In genomic region chr17:14622622-14623101, GRCh38 we compare ENCODE assay signal across 18 cellular contexts.
DNase-seq lines count a peak whose midpoint lies in the region; ATAC-seq and TF ChIP-seq lines count a peak whose summit lies in the region.
"Had no signal": no experiment of that assay in that cellular context is flagged by ENCODE, and none has a peak within 500 bp of the region (broad histone marks: within the 10 kb centered on the region; RNA-seq: fewer than 3 reads in every experiment).

No MANE protein-coding gene starts in this region.

- no peaks in the 10 kb centered on the region for H3K79me2 ChIP-seq in osteoblast (ENCODE audit: insufficient read depth, low read length)

- TF ChIP-seq CTCF in HL-60 (IDR thresholded peaks at IDR 0.05; ENCODE audit: insufficient read depth, low read length) = no peak
- TF ChIP-seq CTCF in fibroblast of villous mesenchyme (IDR thresholded peaks at IDR 0.05; ENCODE audit: insufficient read depth, low read depth, low read length) = no peak
- TF ChIP-seq CTCF in osteoblast (IDR thresholded peaks at IDR 0.05; ENCODE audit: extremely low read depth, low read depth, low read length) = no peak

- no peak overlapping the region for H3K27ac ChIP-seq in BLaER1 treated with 17β-estradiol and CSF1 and Interleukin-3, amounts not matched to agents 10 nM and 100 nM
- H3K27ac ChIP-seq in HL-60 (replicated peaks) (peak overlapping the region; percentile 83), osteoblast (ENCODE audit: low read depth, low read length) (no peak overlapping the region)
- H3K27ac ChIP-seq: KMS-11 had no signal

- ATAC-seq in GM19023 (IDR thresholded peaks at IDR 0.05; ENCODE audit: unreplicated experiment) = no peak
- ATAC-seq: GM23338 had no signal

- no peaks in the 10 kb centered on the region for H3K27me3 ChIP-seq in BLaER1 treated with 17β-estradiol and CSF1 and Interleukin-3, amounts not matched to agents 10 nM and 100 nM
- H3K27me3 ChIP-seq in HL-60 (ENCODE audit: insufficient read depth, poor library complexity, severe bottlenecking) = no peaks in the 10 kb centered on the region
- peaks cover 5% of the 10 kb centered on the region for H3K27me3 ChIP-seq in osteoblast (ENCODE audit: insufficient read depth, low read length)

- peaks cover 0 to 16% (median 11%) of the 10 kb centered on the region in 10 experiments; a peak in 12 of 20 replicates for H3K4me1 ChIP-seq in BLaER1 treated with 17β-estradiol and CSF1 and Interleukin-3, amounts not matched to agents 10 nM and 100 nM
- H3K4me1 ChIP-seq in osteoblast (ENCODE audit: insufficient read depth, low read length) = no peaks in the 10 kb centered on the region

- peak overlapping the region; percentile 20 for H2AFZ ChIP-seq in osteoblast (ENCODE audit: low read length)
- H2AFZ ChIP-seq: GM23338 had no signal

- H3K9ac ChIP-seq in BLaER1 treated with 17β-estradiol and CSF1 and Interleukin-3, amounts not matched to agents 10 nM and 100 nM = no peak overlapping the region
- H3K9ac ChIP-seq: KMS-11 had no signal

- H3K36me3 ChIP-seq in BLaER1 treated with 17β-estradiol and CSF1 and Interleukin-3, amounts not matched to agents 10 nM and 100 nM = no peaks in the 10 kb centered on the region
- no peaks in the 10 kb centered on the region for H3K36me3 ChIP-seq in osteoblast (ENCODE audit: insufficient read depth, low read length)

- peaks cover 0 to 9% (median 0%) of the 10 kb centered on the region in 11 experiments; a peak in 6 of 22 replicates for H3K9me3 ChIP-seq in BLaER1 treated with 17β-estradiol and CSF1 and Interleukin-3, amounts not matched to agents 10 nM and 100 nM (replicated peaks in 1 of 11)
- no peaks in the 10 kb centered on the region for H3K9me3 ChIP-seq in osteoblast (ENCODE audit: low read depth, low read length)

- no peaks in the 10 kb centered on the region for H4K20me1 ChIP-seq in BLaER1 treated with 17β-estradiol and CSF1 and Interleukin-3, amounts not matched to agents 10 nM and 100 nM
- H4K20me1 ChIP-seq in osteoblast (ENCODE audit: insufficient read depth, low read length) = no peaks in the 10 kb centered on the region

- no peak overlapping the region for H3K4me3 ChIP-seq in BLaER1 treated with 17β-estradiol and CSF1 and Interleukin-3, amounts not matched to agents 10 nM and 100 nM
- H3K4me3 ChIP-seq in HL-60 (replicated peaks; ENCODE audit: insufficient read depth, low read length) (no peak overlapping the region), fibroblast of villous mesenchyme (ENCODE audit: low read depth, low read length) (no peak overlapping the region), osteoblast (ENCODE audit: insufficient read depth, low read length) (no peak overlapping the region)
- H3K4me3 ChIP-seq: GM23338 had no signal

- H3K4me2 ChIP-seq in BLaER1 treated with 17β-estradiol and CSF1 and Interleukin-3, amounts not matched to agents 10 nM and 100 nM = peak overlapping the region in 8 of 11 experiments; percentile 22 to 55 (median 42); a peak in 9 of 22 replicates
- H3K4me2 ChIP-seq in osteoblast (ENCODE audit: insufficient read depth, low read length) = no peak overlapping the region
- H3K4me2 ChIP-seq: GM23338, KMS-11 had no signal

- DNase-seq in HL-60 (ENCODE audit: low read depth in 1 of 2, low spot score in 1 of 2) (no peak), fibroblast of villous mesenchyme (ENCODE audit: low read depth) (peak; percentile 36), osteoblast (ENCODE audit: insufficient read length, low spot score, missing footprints) (no peak), kidney tubule cell (ENCODE audit: low spot score) (no peak)
- no peak for DNase-seq in stimulated activated CD4-positive, alpha-beta T cell treated with anti-CD3 and anti-CD28 coated beads, Interleukin-1b, Interleukin-23, amount 100 ng/mL, for 48 hours
- no peak for DNase-seq in activated CD4-positive, alpha-beta T cell treated with anti-CD3 and anti-CD28 coated beads for 4 hours
- DNase-seq: activated naive CD4-positive, alpha-beta T cell treated with anti-CD3 and anti-CD28 coated beads for 36 hours; amniotic stem cell; DMS153; GDM1; NCI-H1694; NCI-H774; nucleus accumbens; OCI-M1 had no signal
